12 cellular contexts compared by ENCODE assay signal in genomic region chr13:99313473-99313872, GRCh38. TPM values are rescaled to one million over a fixed set of nuclear protein-coding genes. Genes with fewer than 3 reads are reported as not detected.
A peak's percentile ranks its signal among the peaks of the same experiment; 100 is the strongest.
DNase-seq lines count a peak whose midpoint lies in the region; ATAC-seq and TF ChIP-seq lines count a peak whose summit lies in the region.
"Had no signal": no experiment of that assay in that cellular context is flagged by ENCODE, and none has a peak within 500 bp of the region (broad histone marks: within the 10 kb centered on the region; RNA-seq: fewer than 3 reads in every experiment).

No MANE protein-coding gene starts in this region.

- CTCF ChIA-PET in T-cell (lab: Charles Lee) = interaction anchor here in 1 of 2 donors (0.6 kb wide), 1 partner anchor 100 kb away, joined by 3 read pairs; no protein-coding TSS in a partner anchor

- in situ Hi-C loops in G401 (cut with HindIII; ENCODE audit: low sequenced_read_pairs) = no loop called here

- DNase-seq in DMS53 (lab: John Stamatoyannopoulos, UW) (peak; percentile 26), DMS53 treated with DMSO at 0.1 percent for 48 hours (lab: John Stamatoyannopoulos, UW; ENCODE audit: unreplicated experiment) (no peak), T-cell (no peak), esophagus muscularis mucosa (ENCODE audit: extremely low spot score) (no peak), pulmonary artery endothelial cell (ENCODE audit: low read depth, low spot score) (peak; percentile 79), G401 (ENCODE audit: low spot score) (no peak), SW 1271 (lab: John Stamatoyannopoulos, UW) (no peak)
- DNase-seq: NCI-H1436 treated with DMSO at 0.1 percent for 48 hours, trophoblast cell had no signal

- ATAC-seq in T-cell (replicated peaks in 1 of 4) (no peak), HG03095 (IDR thresholded peaks at IDR 0.05; ENCODE audit: unreplicated experiment) (no peak)
- ATAC-seq: SK-N-SH treated with all-trans-retinoic acid at 6 μM for 48 hours had no signal

- peak overlapping the region; percentile 95 to 96 for H3K27ac Mint-ChIP-seq in T-cell

- TF ChIP-seq CTCF in esophagus muscularis mucosa (IDR thresholded peaks at IDR 0.05) = no peak

- intact Hi-C loops in esophagus muscularis mucosa (cut with DNase I) = no loop called here

- no peaks in the 10 kb centered on the region for H3K27me3 ChIP-seq in esophagus muscularis mucosa

- H3K36me3 ChIP-seq in esophagus muscularis mucosa = peaks cover 0 to 12% (median 5%) of the 10 kb centered on the region in 4 donors

- H3K27me3 Mint-ChIP-seq in T-cell = no peaks in the 10 kb centered on the region

- no peak for TF ChIP-seq EP300 in esophagus muscularis mucosa (IDR thresholded peaks at IDR 0.05)

- WGBS in esophagus muscularis mucosa = 67% methylated on average over 3 of the region's 3 CpGs

- no peaks in the 10 kb centered on the region for H3K9me3 ChIP-seq in esophagus muscularis mucosa

- H3K4me1 Mint-ChIP-seq in T-cell = peaks cover 85 to 90% (median 85%) of the 10 kb centered on the region in 3 donors

- no peak for TF ChIP-seq POLR2A in esophagus muscularis mucosa (IDR thresholded peaks at IDR 0.05; ENCODE audit: low read depth)

- POLR2A ChIA-PET in T-cell (lab: Charles Lee) = interaction anchor here (0.6 to 0.7 kb wide), 2 partner anchors 30 to 133 kb away, joined by 3 read pairs; no protein-coding TSS in a partner anchor

- peaks cover 11 to 56% (median 39%) of the 10 kb centered on the region in 4 donors for H3K4me1 ChIP-seq in esophagus muscularis mucosa

- H3K4me3 ChIP-seq in esophagus muscularis mucosa = no peak overlapping the region

- no peaks in the 10 kb centered on the region for H3K9me3 Mint-ChIP-seq in T-cell

- H3K4me3 Mint-ChIP-seq in T-cell = peak overlapping the region; percentile 24 to 60 (median 35)

- peak overlapping the region; percentile 52 to 74 (median 58) for H3K27ac ChIP-seq in esophagus muscularis mucosa (replicated peaks in 1 of 4)
- H3K27ac ChIP-seq: 22Rv1 had no signal

- H3K36me3 Mint-ChIP-seq in T-cell = peaks cover 26% of the 10 kb centered on the region

RNA-seq across cellular contexts. Expression of gene GPR183, which starts 6.3 kb away (rescaled TPM):
- total RNA-seq in T-cell = 100 to 1,000 TPM in 3 of 5 donors, 10 to 100 TPM in 2; 69.9 to 152 (median 100) TPM
- total RNA-seq in esophagus muscularis mucosa = 10 to 100 TPM; 11.9 to 32.1 (median 22.3) TPM
- total RNA-seq in pulmonary artery endothelial cell = not detected in 2 replicates
- not detected in 2 replicates for total RNA-seq in G401 (2014; rRNA removed; shearing (Covaris generic))

RNA-seq across cellular contexts. Expression of gene GPR18, which starts 55.3 kb away (rescaled TPM):
- total RNA-seq in T-cell = 10 to 100 TPM; 15.2 to 26.7 (median 16.7) TPM
- not detected for total RNA-seq in esophagus muscularis mucosa
- total RNA-seq in pulmonary artery endothelial cell = not detected in 2 replicates
- total RNA-seq in G401 (2014; rRNA removed; shearing (Covaris generic)) = not detected in 2 replicates

Comparison
In these comparisons a context has a peak if more than half of its experiments do, and no peak if none do; other contexts are left out.
1. DNase-seq: peak in DMS53 (single experiment) and pulmonary artery endothelial cell (single experiment); none in DMS53 treated with DMSO at 0.1 percent for 48 hours (single experiment), T-cell (0 of 34), esophagus muscularis mucosa (single experiment), G401 (single experiment) and SW 1271 (0 of 2).
2. RNA of gene GPR183, which starts 6.3 kb away (total RNA-seq): 69.9 to 152 TPM in T-cell and 11.9 to 32.1 TPM in esophagus muscularis mucosa; not detected in pulmonary artery endothelial cell and not detected in G401; every median in the first group is over 10 times any median in the second.
3. RNA of gene GPR18, which starts 55.3 kb away (total RNA-seq): 15.2 to 26.7 TPM in T-cell; not detected in esophagus muscularis mucosa, not detected in pulmonary artery endothelial cell and not detected in G401; every median in the first group is over 10 times any median in the second.